ENCODE assay signal across 7 cellular contexts in genomic region chr14:78933948-78934524, GRCh38.
A peak's percentile ranks its signal among the peaks of the same experiment; 100 is the strongest.
DNase-seq lines count a peak whose midpoint lies in the region; FAIRE-seq and TF ChIP-seq lines count a peak whose summit lies in the region.

No MANE protein-coding gene starts in this region.

- no peaks in the 10 kb centered on the region for H3K9me3 Mint-ChIP-seq in activated naive CD4-positive, alpha-beta T cell treated with anti-CD3 and anti-CD28 coated beads for 36 hours

- DNase-seq in LNCaP clone FGC (ENCODE audit: low read depth) (no peak), astrocyte of the spinal cord (ENCODE audit: low read depth, low spot score) (peak; percentile 51), mesendoderm (peak; percentile 31), mesenteric fat pad (ENCODE audit: low spot score) (no peak), epidermal melanocyte (ENCODE audit: insufficient read length, low spot score) (no peak)
- no peak for DNase-seq in activated naive CD4-positive, alpha-beta T cell treated with anti-CD3 and anti-CD28 coated beads for 36 hours

- no peak overlapping the region for H3K9ac ChIP-seq in mesendoderm (ENCODE audit: low read length)

- TF ChIP-seq CTCF in LNCaP clone FGC (IDR thresholded peaks at IDR 0.05; ENCODE audit: control insufficient read depth, extremely low read depth, insufficient read depth): peak; percentile 53
- peak; percentile 48 for TF ChIP-seq CTCF in astrocyte of the spinal cord (IDR thresholded peaks at IDR 0.05; ENCODE audit: low read depth, low read length)

- H3K27me3 Mint-ChIP-seq in activated naive CD4-positive, alpha-beta T cell treated with anti-CD3 and anti-CD28 coated beads for 36 hours (ENCODE audit: low read depth): peaks cover 5% of the 10 kb centered on the region

- H3K4me3 ChIP-seq in LNCaP clone FGC (ENCODE audit: low read depth, low read length) (no peak overlapping the region), astrocyte of the spinal cord (ENCODE audit: low read depth, low read length) (no peak overlapping the region), mesendoderm (ENCODE audit: low read length) (no peak overlapping the region)

- H3K27ac Mint-ChIP-seq in activated naive CD4-positive, alpha-beta T cell treated with anti-CD3 and anti-CD28 coated beads for 36 hours: no peak overlapping the region

- no peak overlapping the region for H4K8ac ChIP-seq in mesendoderm (ENCODE audit: low read depth, low read length)

- H3K4ac ChIP-seq in mesendoderm (ENCODE audit: low read depth, low read length): no peak overlapping the region

- H3K79me2 ChIP-seq in mesendoderm (ENCODE audit: control insufficient read depth, insufficient read depth, low read length): no peaks in the 10 kb centered on the region

- no CpG with 5 or more reads among the region's 4 CpGs for WGBS in mesendoderm (ENCODE audit: extremely low coverage, insufficient coverage, low lambda C conversion rate)

- intact Hi-C loops in activated naive CD4-positive, alpha-beta T cell treated with anti-CD3 and anti-CD28 coated beads for 36 hours (cut with micrococcal nuclease): no loop called here

- no peaks in the 10 kb centered on the region for H3K36me3 ChIP-seq in mesendoderm (ENCODE audit: control insufficient read depth, insufficient read depth, low read length)

- no peaks in the 10 kb centered on the region for H3K79me1 ChIP-seq in mesendoderm (ENCODE audit: low read length)

- no peaks in the 10 kb centered on the region for H3K36me3 Mint-ChIP-seq in activated naive CD4-positive, alpha-beta T cell treated with anti-CD3 and anti-CD28 coated beads for 36 hours (ENCODE audit: low read depth)

- H2BK5ac ChIP-seq in mesendoderm (ENCODE audit: low read length): no peak overlapping the region

- no peak overlapping the region for H4K5ac ChIP-seq in mesendoderm (ENCODE audit: low read length)

- H2BK15ac ChIP-seq in mesendoderm (replicated peaks; ENCODE audit: low read depth): no peak overlapping the region

- CTCF ChIA-PET in activated naive CD4-positive, alpha-beta T cell treated with anti-CD3 and anti-CD28 coated beads for 36 hours (lab: Charles Lee): interaction anchor here (0.6 to 0.9 kb wide), 4 partner anchors 15 to 1084 kb away, joined by 3 to 7 read pairs (median 4); no protein-coding TSS in a partner anchor

- no peaks in the 10 kb centered on the region for H3K4me1 ChIP-seq in mesendoderm (ENCODE audit: control insufficient read depth, low read depth, low read length)

- H3K23ac ChIP-seq in mesendoderm (ENCODE audit: low read length): no peak overlapping the region

- H2BK120ac ChIP-seq in mesendoderm (ENCODE audit: low read depth, low read length): no peak overlapping the region

- no peak overlapping the region for H3K4me3 Mint-ChIP-seq in activated naive CD4-positive, alpha-beta T cell treated with anti-CD3 and anti-CD28 coated beads for 36 hours

- H3K18ac ChIP-seq in mesendoderm (ENCODE audit: low read length): no peak overlapping the region

- in situ Hi-C loops in astrocyte of the spinal cord (cut with HindIII; ENCODE audit: low sequenced_read_pairs): no loop called here

- H3K27ac ChIP-seq in mesendoderm (ENCODE audit: low read depth, low read length): no peak overlapping the region

- H2AK5ac ChIP-seq in mesendoderm (ENCODE audit: low read length): no peak overlapping the region

- no peaks in the 10 kb centered on the region for H3K4me1 Mint-ChIP-seq in activated naive CD4-positive, alpha-beta T cell treated with anti-CD3 and anti-CD28 coated beads for 36 hours (ENCODE audit: low read depth)

- no peak overlapping the region for H3K56ac ChIP-seq in mesendoderm (ENCODE audit: low read length)

- peak; percentile 87 for FAIRE-seq in G401.6 (lab: Jason Lieb, UNC)

- no peaks in the 10 kb centered on the region for H3K27me3 ChIP-seq in mesendoderm (ENCODE audit: insufficient read depth, low read length, poor library complexity)

- H3K4me2 ChIP-seq in mesendoderm (ENCODE audit: low read length): no peak overlapping the region

Comparison
In these comparisons a context has a peak if more than half of its experiments do, and no peak if none do; other contexts are left out.
1. DNase-seq: peak in astrocyte of the spinal cord (single experiment) and mesendoderm (single experiment); none in LNCaP clone FGC (single experiment), activated naive CD4-positive, alpha-beta T cell treated with anti-CD3 and anti-CD28 coated beads for 36 hours (single experiment), mesenteric fat pad (single experiment) and epidermal melanocyte (single experiment).